Comparison of ENCODE assay signal across 8 cellular contexts in the genomic region with DNA sequence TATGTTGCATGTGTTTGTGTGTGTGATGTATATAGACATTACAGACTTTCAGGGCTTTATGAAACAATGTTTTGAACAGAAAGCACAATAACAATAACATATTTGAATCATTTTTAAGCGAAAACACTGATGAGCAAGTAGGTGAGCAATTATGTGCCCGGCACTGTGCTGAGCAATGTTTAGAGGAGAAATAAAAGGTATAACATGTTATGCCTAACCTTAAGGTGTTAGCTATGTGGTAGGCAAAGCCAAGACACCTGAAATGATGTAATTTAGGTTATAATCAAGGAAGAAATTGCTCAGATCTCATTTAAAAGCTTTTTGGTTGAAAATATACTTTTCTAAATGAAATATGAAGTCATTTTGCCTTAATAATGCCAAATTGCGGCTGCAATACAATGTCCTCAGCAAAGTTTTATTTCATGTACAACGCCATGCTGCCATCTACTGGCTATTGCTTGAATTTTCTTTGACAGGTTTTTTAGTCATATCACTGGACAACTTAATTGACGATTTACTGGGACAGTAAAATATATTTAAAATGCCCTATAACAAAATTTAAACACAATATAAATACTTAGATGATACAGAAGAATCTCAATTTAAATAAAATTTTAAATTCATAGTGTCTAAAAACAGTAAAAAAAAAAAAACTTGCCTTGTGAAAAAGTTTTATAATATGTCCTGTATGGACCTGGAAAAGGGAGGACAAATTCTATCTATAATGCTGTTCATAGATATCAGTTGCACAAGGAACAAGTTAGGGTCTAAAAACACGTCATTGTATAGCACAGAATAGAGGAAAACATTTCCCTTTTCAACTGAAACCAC.
DNase-seq lines count a peak whose midpoint lies in the region; ATAC-seq, FAIRE-seq and TF ChIP-seq lines count a peak whose summit lies in the region.

No MANE protein-coding gene starts in this region.

- H3K9me3 Mint-ChIP-seq in CD4-positive, CD25-positive, alpha-beta regulatory T cell, result no peaks in the 10 kb centered on the region
- no peaks in the 10 kb centered on the region for H3K9me3 Mint-ChIP-seq in stimulated activated effector memory CD8-positive, alpha-beta T cell treated with anti-CD3 and anti-CD28 coated beads, Interleukin-12 subunit alpha, Interleukin-12 subunit beta, amount 100 ng/mL, for 72 hours

- no peak overlapping the region for H3K27ac Mint-ChIP-seq in CD4-positive, CD25-positive, alpha-beta regulatory T cell
- H3K27ac Mint-ChIP-seq in stimulated activated effector memory CD8-positive, alpha-beta T cell treated with anti-CD3 and anti-CD28 coated beads, Interleukin-12 subunit alpha, Interleukin-12 subunit beta, amount 100 ng/mL, for 72 hours, result no peak overlapping the region

- no peaks in the 10 kb centered on the region for H3K27me3 ChIP-seq in CD4-positive, CD25-positive, alpha-beta regulatory T cell (ENCODE audit: control insufficient read depth, insufficient read depth, low read length)
- no peaks in the 10 kb centered on the region for H3K27me3 ChIP-seq in OCI-LY1 (ENCODE audit: insufficient read depth, low read length)

- no peak overlapping the region for H3K4me3 ChIP-seq in CD4-positive, CD25-positive, alpha-beta regulatory T cell (ENCODE audit: low read depth, low read length)
- H3K4me3 ChIP-seq in OCI-LY1 (ENCODE audit: low read depth, low read length, poor library complexity, severe bottlenecking) (no peak overlapping the region), astrocyte of the spinal cord (ENCODE audit: low read depth, low read length) (no peak overlapping the region), kidney (ENCODE audit: low read length in 2 of 2) (no peak overlapping the region)

- no peak overlapping the region for H3K4me2 ChIP-seq in OCI-LY1 (ENCODE audit: low read length)

- H3K4me1 ChIP-seq in CD4-positive, CD25-positive, alpha-beta regulatory T cell (ENCODE audit: control insufficient read depth, insufficient read depth, low read length, poor library complexity, severe bottlenecking), result no peaks in the 10 kb centered on the region
- H3K4me1 ChIP-seq in OCI-LY1 (ENCODE audit: insufficient read depth, low read length, severe bottlenecking), result peaks cover 33% of the 10 kb centered on the region
- peaks cover 8 to 17% of the 10 kb centered on the region in 2 donors for H3K4me1 ChIP-seq in kidney (ENCODE audit: control insufficient read depth in 1 of 2, insufficient read depth in 1 of 2, low read depth in 1 of 2, low read length in 2 of 2)

- no peaks in the 10 kb centered on the region for H3F3A ChIP-seq in OCI-LY1 (ENCODE audit: insufficient read depth, low read length)

- H3K27ac ChIP-seq in CD4-positive, CD25-positive, alpha-beta regulatory T cell (ENCODE audit: insufficient read depth, low read length, poor library complexity, severe bottlenecking), result no peak overlapping the region
- H3K27ac ChIP-seq in OCI-LY1 (ENCODE audit: low read depth, low read length, poor library complexity, severe bottlenecking) (no peak overlapping the region), kidney (ENCODE audit: low read depth in 2 of 2, low read length in 2 of 2) (no peak overlapping the region)

- no peaks in the 10 kb centered on the region for H3K36me3 ChIP-seq in CD4-positive, CD25-positive, alpha-beta regulatory T cell (ENCODE audit: control insufficient read depth, insufficient read depth, low read length)
- no peaks in the 10 kb centered on the region for H3K36me3 ChIP-seq in OCI-LY1 (ENCODE audit: insufficient read depth, low read length)
- H3K36me3 ChIP-seq in kidney (ENCODE audit: control insufficient read depth in 1 of 2, insufficient read depth in 2 of 2, low read length in 2 of 2), result no peaks in the 10 kb centered on the region

- intact Hi-C loops in kidney (cut with DNase I), result loop anchor here (5.0 kb wide), 1 partner anchor 200 kb away; no protein-coding TSS in a partner anchor

- H3K36me3 Mint-ChIP-seq in CD4-positive, CD25-positive, alpha-beta regulatory T cell, result no peaks in the 10 kb centered on the region
- no peaks in the 10 kb centered on the region for H3K36me3 Mint-ChIP-seq in stimulated activated effector memory CD8-positive, alpha-beta T cell treated with anti-CD3 and anti-CD28 coated beads, Interleukin-12 subunit alpha, Interleukin-12 subunit beta, amount 100 ng/mL, for 72 hours

- no peaks in the 10 kb centered on the region for H3K9me2 ChIP-seq in OCI-LY1 (ENCODE audit: low read depth, low read length)

- no peak for ATAC-seq in CD4-positive, CD25-positive, alpha-beta regulatory T cell (ENCODE audit: low read depth in 2 of 2)
- ATAC-seq in GM18498 (IDR thresholded peaks at IDR 0.05; ENCODE audit: unreplicated experiment) (peak; percentile 71), HG03135 (IDR thresholded peaks at IDR 0.05; ENCODE audit: unreplicated experiment) (peak; percentile 63)
- ATAC-seq in stimulated activated effector memory CD8-positive, alpha-beta T cell treated with anti-CD3 and anti-CD28 coated beads, Interleukin-12 subunit alpha, Interleukin-12 subunit beta, amount 100 ng/mL, for 72 hours, result peak; percentile 60

- H3K9me3 ChIP-seq in CD4-positive, CD25-positive, alpha-beta regulatory T cell (ENCODE audit: control insufficient read depth in 2 of 2, low read length in 2 of 2), result no peaks in the 10 kb centered on the region
- no peaks in the 10 kb centered on the region for H3K9me3 ChIP-seq in OCI-LY1 (ENCODE audit: low read length)
- no peaks in the 10 kb centered on the region for H3K9me3 ChIP-seq in kidney (ENCODE audit: control insufficient read depth in 1 of 2, low read length in 2 of 2)

- DNase-seq in CD4-positive, CD25-positive, alpha-beta regulatory T cell, result peak; percentile 7 to 60 (median 43)
- DNase-seq in astrocyte of the spinal cord (ENCODE audit: low read depth, low spot score) (peak; percentile 72), kidney (no peak), T1000 (lab: John Stamatoyannopoulos, UW) (no peak)
- peak; percentile 24 to 68 for DNase-seq in stimulated activated effector memory CD8-positive, alpha-beta T cell treated with anti-CD3 and anti-CD28 coated beads, Interleukin-12 subunit alpha, Interleukin-12 subunit beta, amount 100 ng/mL, for 72 hours (ENCODE audit: low spot score in 2 of 2)

- H3K4me3 Mint-ChIP-seq in CD4-positive, CD25-positive, alpha-beta regulatory T cell, result no peak overlapping the region
- no peak overlapping the region for H3K4me3 Mint-ChIP-seq in stimulated activated effector memory CD8-positive, alpha-beta T cell treated with anti-CD3 and anti-CD28 coated beads, Interleukin-12 subunit alpha, Interleukin-12 subunit beta, amount 100 ng/mL, for 72 hours

- in situ Hi-C loops in astrocyte of the spinal cord (cut with HindIII; ENCODE audit: low sequenced_read_pairs), result no loop called here

- peaks cover 0 to 4% (median 0%) of the 10 kb centered on the region in 4 donors for H3K4me1 Mint-ChIP-seq in CD4-positive, CD25-positive, alpha-beta regulatory T cell
- peaks cover 16% of the 10 kb centered on the region for H3K4me1 Mint-ChIP-seq in stimulated activated effector memory CD8-positive, alpha-beta T cell treated with anti-CD3 and anti-CD28 coated beads, Interleukin-12 subunit alpha, Interleukin-12 subunit beta, amount 100 ng/mL, for 72 hours

- no peak overlapping the region for H2AFZ ChIP-seq in OCI-LY1 (ENCODE audit: low read length)

- peak; percentile 98 for FAIRE-seq in kidney (lab: Jason Lieb, UNC)

- no peak overlapping the region for H3K9ac ChIP-seq in OCI-LY1 (ENCODE audit: low read length)
- H3K9ac ChIP-seq in kidney (ENCODE audit: low read length in 2 of 2), result no peak overlapping the region

- H3K27me3 Mint-ChIP-seq in CD4-positive, CD25-positive, alpha-beta regulatory T cell, result no peaks in the 10 kb centered on the region

- H3K79me2 ChIP-seq in OCI-LY1 (ENCODE audit: insufficient read depth, low read length), result no peaks in the 10 kb centered on the region

- peak; percentile 82 for TF ChIP-seq CTCF in OCI-LY1 (IDR thresholded peaks at IDR 0.05; ENCODE audit: low read length)
- TF ChIP-seq CTCF in astrocyte of the spinal cord (IDR thresholded peaks at IDR 0.05; ENCODE audit: low read depth, low read length), result peak; percentile 50
- peak; percentile 85 for TF ChIP-seq CTCF in kidney (IDR thresholded peaks at IDR 0.05; ENCODE audit: borderline replicate concordance, extremely low read depth, insufficient read depth)

- H4K20me1 ChIP-seq in OCI-LY1 (ENCODE audit: insufficient read depth, low read length), result no peaks in the 10 kb centered on the region

Comparison
In these comparisons a context has a peak if more than half of its experiments do, and no peak if none do; other contexts are left out.
1. ATAC-seq: peak in GM18498 (single experiment), HG03135 (single experiment) and stimulated activated effector memory CD8-positive, alpha-beta T cell treated with anti-CD3 and anti-CD28 coated beads, Interleukin-12 subunit alpha, Interleukin-12 subunit beta, amount 100 ng/mL, for 72 hours (single experiment); none in CD4-positive, CD25-positive, alpha-beta regulatory T cell (0 of 2).
2. DNase-seq: peak in CD4-positive, CD25-positive, alpha-beta regulatory T cell (3 of 3), astrocyte of the spinal cord (single experiment) and stimulated activated effector memory CD8-positive, alpha-beta T cell treated with anti-CD3 and anti-CD28 coated beads, Interleukin-12 subunit alpha, Interleukin-12 subunit beta, amount 100 ng/mL, for 72 hours (2 of 2); none in kidney (single experiment) and T1000 (single experiment).
3. Peak in every context shown above with its lines, with median percentiles within 50 percentile points of each other: CTCF ChIP-seq.